Comparison of ENCODE assay signal across 8 cellular contexts in genomic region chrX:154458116-154458953, GRCh38. TPM values are rescaled to one million over a fixed set of nuclear protein-coding genes. Genes with fewer than 3 reads are reported as not detected.
DNase-seq lines count a peak whose midpoint lies in the region; ATAC-seq and TF ChIP-seq lines count a peak whose summit lies in the region.

Gene PLXNA3 (plus strand): TSS chrX:154458281. CDS start chrX:154460184, 1,903 bp downstream.

- H3K9me3 ChIP-seq in cardiac muscle cell (ENCODE audit: low read depth): no peaks in the 10 kb centered on the region
- H3K9me3 ChIP-seq in trophoblast cell (ENCODE audit: insufficient read depth, low read depth, low read length): no peaks in the 10 kb centered on the region
- H3K9me3 ChIP-seq in aorta (ENCODE audit: control insufficient read depth, low read length): no peaks in the 10 kb centered on the region

- H3K14ac ChIP-seq in trophoblast cell (ENCODE audit: low read length): peak within 1 kb of the TSS; percentile 90

- peak within 1 kb of the TSS; percentile 76 for H4K91ac ChIP-seq in trophoblast cell (ENCODE audit: low read depth, low read length)

- no peaks in the 10 kb centered on the region for H3K4me1 ChIP-seq in cardiac muscle cell (ENCODE audit: low read depth)
- peaks cover 0 to 10% of the 10 kb centered on the region in 2 experiments for H3K4me1 ChIP-seq in trophoblast cell (ENCODE audit: control insufficient read depth in 1 of 2, insufficient read depth in 2 of 2, low read length in 2 of 2)
- H3K4me1 ChIP-seq in aorta (ENCODE audit: control insufficient read depth in 1 of 2, insufficient read depth in 2 of 2, low read length in 2 of 2): no peaks in the 10 kb centered on the region

- H4K12ac ChIP-seq in trophoblast cell (ENCODE audit: low read depth, low read length): peak within 1 kb of the TSS; percentile 77

- H3K27me3 Mint-ChIP-seq in activated naive CD4-positive, alpha-beta T cell treated with anti-CD3 and anti-CD28 coated beads for 36 hours (ENCODE audit: low read depth): no peaks in the 10 kb centered on the region

- H3K27ac Mint-ChIP-seq in activated naive CD4-positive, alpha-beta T cell treated with anti-CD3 and anti-CD28 coated beads for 36 hours: peak within 1 kb of the TSS; percentile 63

- H2BK12ac ChIP-seq in trophoblast cell (ENCODE audit: low read length): no peak within 1 kb of the TSS

- CTCF ChIA-PET in activated naive CD4-positive, alpha-beta T cell treated with anti-CD3 and anti-CD28 coated beads for 36 hours (lab: Charles Lee): no interaction called here

- DNase-seq in RPMI7951 (ENCODE audit: low read depth) (peak; percentile 35), cardiac muscle cell (ENCODE audit: low read depth in 1 of 2, low spot score in 1 of 2) (peak; percentile 50 to 65), trophoblast cell (peak in 1 of 2 donors; percentile 53), aorta (peak; percentile 72 to 85), G401 (ENCODE audit: low spot score) (no peak)
- DNase-seq in activated naive CD4-positive, alpha-beta T cell treated with anti-CD3 and anti-CD28 coated beads for 36 hours: peak; percentile 41

- peak within 1 kb of the TSS; percentile 57 for H2BK5ac ChIP-seq in trophoblast cell (ENCODE audit: low read depth, low read length, poor library complexity)

- H4K8ac ChIP-seq in trophoblast cell (ENCODE audit: low read depth, low read length): peak within 1 kb of the TSS; percentile 62

- no CpG with 5 or more reads among the region's 88 CpGs for WGBS in trophoblast cell (ENCODE audit: extremely low coverage, insufficient coverage, insufficient read length)
- WGBS in aorta, 2 donors: 0 to 37% methylated on average over 31 to 88 of the region's 88 CpGs

- H3K36me3 ChIP-seq in cardiac muscle cell: no peaks in the 10 kb centered on the region
- H3K36me3 ChIP-seq in trophoblast cell (ENCODE audit: control insufficient read depth in 1 of 2, insufficient read depth in 2 of 2, low read length in 2 of 2): peaks cover 29% of the 10 kb centered on the region in 2 experiments
- H3K36me3 ChIP-seq in aorta (ENCODE audit: control insufficient read depth in 1 of 2, insufficient read depth in 2 of 2, low read length in 1 of 2): no peaks in the 10 kb centered on the region

- ATAC-seq in GM18520 (IDR thresholded peaks at IDR 0.05; ENCODE audit: unreplicated experiment): peak; percentile 53
- peak; percentile 69 for ATAC-seq in HG02798 (IDR thresholded peaks at IDR 0.05; ENCODE audit: poor library complexity, unreplicated experiment)
- peak; percentile 71 for ATAC-seq in aorta (ENCODE audit: low FRiP score)

- TF ChIP-seq CTCF in cardiac muscle cell (IDR thresholded peaks at IDR 0.05; ENCODE audit: low read depth, low read length): no peak

- no peak within 1 kb of the TSS for H3K23ac ChIP-seq in trophoblast cell (ENCODE audit: low read length)

- peaks cover 8% of the 10 kb centered on the region for H3K79me1 ChIP-seq in trophoblast cell (ENCODE audit: low read length)

- in situ Hi-C loops in G401 (cut with HindIII; ENCODE audit: low sequenced_read_pairs): no loop called here

- H3K36me3 Mint-ChIP-seq in activated naive CD4-positive, alpha-beta T cell treated with anti-CD3 and anti-CD28 coated beads for 36 hours (ENCODE audit: low read depth): no peaks in the 10 kb centered on the region

- H3K9me3 Mint-ChIP-seq in activated naive CD4-positive, alpha-beta T cell treated with anti-CD3 and anti-CD28 coated beads for 36 hours: no peaks in the 10 kb centered on the region

- H3K79me2 ChIP-seq in trophoblast cell (ENCODE audit: control insufficient read depth, insufficient read depth, low read length, poor library complexity): peaks cover 10% of the 10 kb centered on the region

- H3K27ac ChIP-seq in cardiac muscle cell: peak within 1 kb of the TSS; percentile 77
- H3K27ac ChIP-seq in trophoblast cell (ENCODE audit: low read depth, low read length): peak within 1 kb of the TSS; percentile 47
- peak within 1 kb of the TSS in 1 of 2 donors; percentile 50 for H3K27ac ChIP-seq in aorta (ENCODE audit: low read depth in 1 of 2, low read length in 2 of 2)

- H3K4me2 ChIP-seq in trophoblast cell (ENCODE audit: low read length): peak within 1 kb of the TSS; percentile 54

- intact Hi-C loops in activated naive CD4-positive, alpha-beta T cell treated with anti-CD3 and anti-CD28 coated beads for 36 hours (cut with micrococcal nuclease): loop anchor here (2.0 kb wide), 1 partner anchor 20 kb away; the partner anchor contains the start of gene LAGE3
- intact Hi-C loops in aorta (cut with DNase I): no loop called here

- H3K18ac ChIP-seq in trophoblast cell (ENCODE audit: low read length): peak within 1 kb of the TSS; percentile 88

- peak within 1 kb of the TSS; percentile 94 for H3K4ac ChIP-seq in trophoblast cell (ENCODE audit: low read depth, low read length)

- peak within 1 kb of the TSS; percentile 79 for H2AK5ac ChIP-seq in trophoblast cell (ENCODE audit: low read length)

- H2AFZ ChIP-seq in trophoblast cell (ENCODE audit: insufficient read depth, low read length, poor library complexity): peak within 1 kb of the TSS; percentile 68

- H3K4me1 Mint-ChIP-seq in activated naive CD4-positive, alpha-beta T cell treated with anti-CD3 and anti-CD28 coated beads for 36 hours (ENCODE audit: low read depth): peaks cover 12% of the 10 kb centered on the region

- peak within 1 kb of the TSS; percentile 91 for H3K4me3 Mint-ChIP-seq in activated naive CD4-positive, alpha-beta T cell treated with anti-CD3 and anti-CD28 coated beads for 36 hours

- H3K9ac ChIP-seq in trophoblast cell (ENCODE audit: low read length): peak within 1 kb of the TSS; percentile 87

- no peaks in the 10 kb centered on the region for H3K27me3 ChIP-seq in cardiac muscle cell
- H3K27me3 ChIP-seq in trophoblast cell (ENCODE audit: insufficient read depth, low read length): no peaks in the 10 kb centered on the region
- peaks cover 0 to 2% of the 10 kb centered on the region in 2 donors for H3K27me3 ChIP-seq in aorta (ENCODE audit: control insufficient read depth in 1 of 2, insufficient read depth in 2 of 2, low read length in 1 of 2)

- H3K4me3 ChIP-seq in cardiac muscle cell: peak within 1 kb of the TSS; percentile 84
- peak within 1 kb of the TSS; percentile 92 for H3K4me3 ChIP-seq in trophoblast cell (ENCODE audit: low read depth, low read length)
- H3K4me3 ChIP-seq in aorta (ENCODE audit: low read length in 2 of 2): peak within 1 kb of the TSS; percentile 37 to 88

- peak within 1 kb of the TSS; percentile 38 for H2BK120ac ChIP-seq in trophoblast cell (ENCODE audit: insufficient read depth, low read length, poor library complexity)

RNA-seq across cellular contexts. Expression of gene PLXNA3, which starts in this region (rescaled TPM):
- total RNA-seq in RPMI7951 (2014; rRNA removed; shearing (Covaris generic)): 3.9 and 5.4 TPM in 2 replicates
- 1 to 10 TPM; 5.9 to 7.6 TPM for total RNA-seq in activated naive CD4-positive, alpha-beta T cell treated with anti-CD3 and anti-CD28 coated beads for 36 hours
- total RNA-seq in cardiac muscle cell: 13.6 and 13.7 TPM in 2 replicates
- polyA plus RNA-seq in cardiac muscle cell: 23.3 and 27.4 TPM in 2 replicates
- 43.5 and 48.7 TPM in 2 replicates for polyA plus RNA-seq in trophoblast cell (2013)
- 10 to 100 TPM; 59.4 to 79.1 TPM for total RNA-seq in aorta
- 10 to 100 TPM in 1 of 2 donors, 1 to 10 TPM in 1; 6.5 to 39.7 TPM for polyA plus RNA-seq in aorta
- total RNA-seq in G401 (2014; rRNA removed; shearing (Covaris generic)): 3.6 and 6.0 TPM in 2 replicates
